1 cellular context compared by ENCODE assay signal in the genomic region with DNA sequence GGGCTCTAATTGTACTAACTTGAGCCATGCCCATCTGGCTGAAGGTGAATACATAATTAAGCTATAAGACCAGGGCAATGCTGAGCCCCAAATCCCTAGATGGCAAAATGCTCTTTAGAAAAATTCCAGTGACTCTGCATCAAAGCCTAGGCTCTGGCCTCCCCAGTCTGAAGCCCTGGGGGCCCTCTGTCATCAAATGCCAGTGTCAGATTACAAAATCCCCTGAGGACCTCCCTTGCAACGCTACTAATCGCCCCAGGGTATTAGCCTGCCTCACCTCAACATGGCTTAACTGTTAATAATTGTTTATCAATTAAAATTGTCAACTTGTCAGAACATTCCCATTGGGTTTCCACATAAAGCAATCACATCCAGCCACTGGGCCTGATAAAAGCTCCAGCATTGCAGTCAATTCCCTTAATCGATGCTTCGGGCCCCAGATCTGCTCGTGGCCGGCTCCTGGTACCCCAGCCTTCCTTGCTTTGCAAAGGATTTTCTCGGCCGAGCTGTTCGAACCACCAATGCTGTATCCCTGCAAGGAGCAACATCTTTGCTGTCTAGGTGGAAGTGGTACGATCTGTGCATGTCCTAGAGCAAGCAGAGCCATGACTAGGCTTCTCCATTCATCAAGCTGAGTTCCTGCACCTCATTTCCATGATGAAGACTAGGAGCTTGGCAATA.
TF ChIP-seq lines count a peak whose summit lies in the region.

No MANE protein-coding gene starts in this region.

TF ChIP-seq in H1, 55 proteins besides CTCF, POLR2A, EP300 and RAD21 (continued from another document):
- TF ChIP-seq TEAD4 (IDR thresholded peaks at IDR 0.05; ENCODE audit: low read depth, low read length) (0 out of 2 replicates have a peak, but pooled peaks have one; percentile 15), TCF12 (IDR thresholded peaks at IDR 0.05; ENCODE audit: low read depth, low read length) (no peak)
